20 cellular contexts compared by ENCODE assay signal in the genomic region with DNA sequence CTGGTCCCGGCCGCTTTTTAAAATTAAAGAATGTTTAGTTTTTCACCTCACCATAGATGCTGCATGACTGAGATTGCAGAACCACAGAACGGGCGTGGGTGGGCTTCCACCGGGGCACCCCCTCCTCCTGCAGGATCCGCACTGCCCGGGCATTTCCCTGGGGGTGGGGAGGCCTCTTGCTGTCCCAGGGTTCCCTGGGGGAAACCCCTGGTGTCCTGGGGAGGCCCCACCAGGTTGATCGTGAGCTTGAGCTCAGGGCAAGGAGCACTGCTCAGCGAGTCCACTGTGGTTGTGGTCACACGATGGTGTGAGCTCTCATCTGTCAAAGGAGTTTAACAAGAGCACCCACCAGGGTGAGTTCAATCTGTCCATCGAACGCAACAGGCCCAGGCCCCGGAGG. TPM values are rescaled to one million over a fixed set of nuclear protein-coding genes. Genes with fewer than 3 reads are reported as not detected.
DNase-seq lines count a peak whose midpoint lies in the region; ATAC-seq, FAIRE-seq and TF ChIP-seq lines count a peak whose summit lies in the region.
"Had no signal": no experiment of that assay in that cellular context is flagged by ENCODE, and none has a peak within 500 bp of the region (broad histone marks: within the 10 kb centered on the region; RNA-seq: fewer than 3 reads in every experiment).

No MANE protein-coding gene starts in this region.

- peaks cover 15% of the 10 kb centered on the region for H3K27me3 Mint-ChIP-seq in activated T-cell treated with anti-CD3 and anti-CD28 coated beads, Interleukin-2, amount 50 U/mL, for 72 hours (ENCODE audit: low read depth)

- H3K4me1 Mint-ChIP-seq in activated T-cell treated with anti-CD3 and anti-CD28 coated beads, Interleukin-2, amount 50 U/mL, for 72 hours (ENCODE audit: low read depth), result peaks cover 30% of the 10 kb centered on the region

- no peak for TF ChIP-seq POLR2A in GM12891 (IDR thresholded peaks at IDR 0.05; ENCODE audit: low read depth, low read length)

- no peak overlapping the region for H3K27ac Mint-ChIP-seq in activated T-cell treated with anti-CD3 and anti-CD28 coated beads, Interleukin-2, amount 50 U/mL, for 72 hours
- H3K27ac Mint-ChIP-seq: CD4-positive, alpha-beta T cell; stimulated activated naive CD8-positive, alpha-beta T cell treated with anti-CD3 and anti-CD28 coated beads, Interleukin-15, Interleukin-2, amounts not matched to agents 100 ng/mL and 50 ng/mL, for 24 hours; WTC11 had no signal

- DNase-seq in activated naive CD4-positive, alpha-beta T cell treated with Interleukin-2 at 50 U/mL for 16 hours, result peak; percentile 69
- DNase-seq in activated naive CD4-positive, alpha-beta T cell (lab: John Stamatoyannopoulos, UW), result no peak
- DNase-seq in GM12891 (ENCODE audit: insufficient read length, low spot score) (no peak), KBM-7 (no peak), NCI-H187 (lab: John Stamatoyannopoulos, UW) (no peak)
- peak; percentile 29 to 42 for DNase-seq in activated T-cell treated with anti-CD3 and anti-CD28 coated beads, Interleukin-2, amount 50 U/mL, for 72 hours
- DNase-seq in stimulated activated CD8-positive, alpha-beta memory T cell treated with anti-CD3 and anti-CD28 coated beads, Interleukin-4, amount 100 ng/mL, for 24 hours (ENCODE audit: low read depth), result peak; percentile 47
- DNase-seq: brain microvascular endothelial cell; CD4-positive, alpha-beta T cell; DMS153; NCI-H1436; NCI-H2171; NCI-H69; PC-9; transverse colon had no signal

- peak; percentile 47 to 51 for ATAC-seq in activated T-cell treated with anti-CD3 and anti-CD28 coated beads, Interleukin-2, amount 50 U/mL, for 72 hours (replicated peaks in 1 of 2)
- ATAC-seq in GM21423 (IDR thresholded peaks at IDR 0.05; ENCODE audit: unreplicated experiment), result no peak
- ATAC-seq: WTC11 had no signal

- FAIRE-seq in GM12891 (lab: Jason Lieb, UNC), result peak; percentile 76
- FAIRE-seq: H54, islet of Langerhans had no signal

- no peaks in the 10 kb centered on the region for H3K9me3 Mint-ChIP-seq in activated T-cell treated with anti-CD3 and anti-CD28 coated beads, Interleukin-2, amount 50 U/mL, for 72 hours
- H3K9me3 Mint-ChIP-seq: CD4-positive, alpha-beta T cell; stimulated activated naive CD8-positive, alpha-beta T cell treated with anti-CD3 and anti-CD28 coated beads, Interleukin-15, Interleukin-2, amounts not matched to agents 100 ng/mL and 50 ng/mL, for 24 hours had no signal

- H3K4me3 Mint-ChIP-seq in activated T-cell treated with anti-CD3 and anti-CD28 coated beads, Interleukin-2, amount 50 U/mL, for 72 hours, result no peak overlapping the region
- H3K4me3 Mint-ChIP-seq: CD4-positive, alpha-beta T cell; stimulated activated naive CD8-positive, alpha-beta T cell treated with anti-CD3 and anti-CD28 coated beads, Interleukin-15, Interleukin-2, amounts not matched to agents 100 ng/mL and 50 ng/mL, for 24 hours; WTC11 had no signal

- H3K36me3 Mint-ChIP-seq in activated T-cell treated with anti-CD3 and anti-CD28 coated beads, Interleukin-2, amount 50 U/mL, for 72 hours (ENCODE audit: insufficient read depth in 2 of 2), result no peaks in the 10 kb centered on the region

- in situ Hi-C loops in KBM-7 (cut with MboI; ENCODE audit: low pct_unique_long_range_greater_than_20kb, low sequenced_read_pairs), result no loop called here

TF ChIP-seq in GM12891, 5 proteins besides CTCF, POLR2A, EP300 and RAD21:
- 0 out of 2 replicates have a peak, but pooled peaks have one; percentile 58 for TF ChIP-seq POU2F2 (IDR thresholded peaks at IDR 0.05; ENCODE audit: low read depth, low read length)
- no peak for TF ChIP-seq TAF1 (IDR thresholded peaks at IDR 0.05; ENCODE audit: low read depth, low read length)
- no peak for TF ChIP-seq PAX5 (IDR thresholded peaks at IDR 0.05; ENCODE audit: insufficient read depth, low read length, severe bottlenecking)
- TF ChIP-seq SPI1 (IDR thresholded peaks at IDR 0.05; ENCODE audit: low read depth, low read length), result no peak
- no peak for TF ChIP-seq POLR2AphosphoS5 (IDR thresholded peaks at IDR 0.05; ENCODE audit: low read depth, low read length)
TF ChIP-seq in GM12891: peak in this region for 1.

RNA-seq across cellular contexts. Expression of gene TCF3, which starts 11.4 kb away (rescaled TPM):
- polyA plus RNA-seq in GM12891 (2012; ENCODE audit: low read depth, missing spikeins), result 146 TPM
- 100 to 1,000 TPM; 112 to 126 TPM for total RNA-seq in activated T-cell treated with anti-CD3 and anti-CD28 coated beads, Interleukin-2, amount 50 U/mL, for 72 hours

RNA-seq across cellular contexts. Expression of gene UQCR11, which starts 58.6 kb away (rescaled TPM):
- polyA plus RNA-seq in GM12891 (2012; ENCODE audit: low read depth, missing spikeins), result 202 TPM
- 100 to 1,000 TPM; 103 to 113 TPM for total RNA-seq in activated T-cell treated with anti-CD3 and anti-CD28 coated beads, Interleukin-2, amount 50 U/mL, for 72 hours

Comparison
In these comparisons a context has a peak if more than half of its experiments do, and no peak if none do; other contexts are left out.
1. DNase-seq: peak in activated naive CD4-positive, alpha-beta T cell treated with Interleukin-2 at 50 U/mL for 16 hours (single experiment), activated T-cell treated with anti-CD3 and anti-CD28 coated beads, Interleukin-2, amount 50 U/mL, for 72 hours (2 of 2) and stimulated activated CD8-positive, alpha-beta memory T cell treated with anti-CD3 and anti-CD28 coated beads, Interleukin-4, amount 100 ng/mL, for 24 hours (single experiment); none in activated naive CD4-positive, alpha-beta T cell (0 of 4), GM12891 (single experiment), KBM-7 (single experiment) and NCI-H187 (0 of 2).